In genomic region chr6:149962461-149963211, GRCh38 we compare ENCODE assay signal across 1 cellular context.
TF ChIP-seq lines count a peak whose summit lies in the region.

No MANE protein-coding gene starts in this region.

TF ChIP-seq in K562, 482 proteins besides CTCF, POLR2A, EP300 and RAD21 (continues in another document):
- TF ChIP-seq, protein P1, sequence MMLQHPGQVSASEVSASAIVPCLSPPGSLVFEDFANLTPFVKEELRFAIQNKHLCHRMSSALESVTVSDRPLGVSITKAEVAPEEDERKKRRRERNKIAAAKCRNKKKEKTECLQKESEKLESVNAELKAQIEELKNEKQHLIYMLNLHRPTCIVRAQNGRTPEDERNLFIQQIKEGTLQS (IDR thresholded peaks at IDR 0.05): no peak
- TF ChIP-seq, protein P1 (CRISPR knock-in tag; conservative IDR thresholded peaks at IDR 0.05): no peak
- no peak for TF ChIP-seq RREB1 (CRISPR knock-in tag; IDR thresholded peaks at IDR 0.05)
- peak; percentile 20; the same call in 1 of the 2 replicates for TF ChIP-seq ZBTB7A (IDR thresholded peaks at IDR 0.05; ENCODE audit: borderline replicate concordance, control insufficient read depth, low read depth, low read length)
- no peak for TF ChIP-seq MAFF (IDR thresholded peaks at IDR 0.05; ENCODE audit: low read length)
- no peak for TF ChIP-seq CSDE1 (IDR thresholded peaks at IDR 0.05)
- no peak for TF ChIP-seq FOXJ3 (CRISPR knock-in tag; IDR thresholded peaks at IDR 0.05)
- TF ChIP-seq, protein P2, sequence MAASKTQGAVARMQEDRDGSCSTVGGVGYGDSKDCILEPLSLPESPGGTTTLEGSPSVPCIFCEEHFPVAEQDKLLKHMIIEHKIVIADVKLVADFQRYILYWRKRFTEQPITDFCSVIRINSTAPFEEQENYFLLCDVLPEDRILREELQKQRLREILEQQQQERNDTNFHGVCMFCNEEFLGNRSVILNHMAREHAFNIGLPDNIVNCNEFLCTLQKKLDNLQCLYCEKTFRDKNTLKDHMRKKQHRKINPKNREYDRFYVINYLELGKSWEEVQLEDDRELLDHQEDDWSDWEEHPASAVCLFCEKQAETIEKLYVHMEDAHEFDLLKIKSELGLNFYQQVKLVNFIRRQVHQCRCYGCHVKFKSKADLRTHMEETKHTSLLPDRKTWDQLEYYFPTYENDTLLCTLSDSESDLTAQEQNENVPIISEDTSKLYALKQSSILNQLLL (CRISPR knock-in tag; IDR thresholded peaks at IDR 0.05; ENCODE audit: borderline replicate concordance): no peak
- TF ChIP-seq CBX8 (IDR thresholded peaks at IDR 0.05; ENCODE audit: borderline replicate concordance, extremely low read depth, low read depth, low read length, poor library complexity, severe bottlenecking): no peak
- TF ChIP-seq ETV1 (tag; conservative IDR thresholded peaks at IDR 0.05; ENCODE audit: low read depth): no peak
- no peak for TF ChIP-seq ZNF609 (CRISPR knock-in tag; IDR thresholded peaks at IDR 0.05; ENCODE audit: borderline replicate concordance)
- 0 out of 2 replicates have a peak, but pooled peaks have one; percentile 22 for TF ChIP-seq ZNF143 (CRISPR knock-in tag; IDR thresholded peaks at IDR 0.05)
- no peak for TF ChIP-seq CREB1 (IDR thresholded peaks at IDR 0.05)
- 0 out of 2 replicates have a peak, but pooled peaks have one; percentile 18 for TF ChIP-seq CREB1 (CRISPR knock-in tag; IDR thresholded peaks at IDR 0.05)
- TF ChIP-seq, protein P3, sequence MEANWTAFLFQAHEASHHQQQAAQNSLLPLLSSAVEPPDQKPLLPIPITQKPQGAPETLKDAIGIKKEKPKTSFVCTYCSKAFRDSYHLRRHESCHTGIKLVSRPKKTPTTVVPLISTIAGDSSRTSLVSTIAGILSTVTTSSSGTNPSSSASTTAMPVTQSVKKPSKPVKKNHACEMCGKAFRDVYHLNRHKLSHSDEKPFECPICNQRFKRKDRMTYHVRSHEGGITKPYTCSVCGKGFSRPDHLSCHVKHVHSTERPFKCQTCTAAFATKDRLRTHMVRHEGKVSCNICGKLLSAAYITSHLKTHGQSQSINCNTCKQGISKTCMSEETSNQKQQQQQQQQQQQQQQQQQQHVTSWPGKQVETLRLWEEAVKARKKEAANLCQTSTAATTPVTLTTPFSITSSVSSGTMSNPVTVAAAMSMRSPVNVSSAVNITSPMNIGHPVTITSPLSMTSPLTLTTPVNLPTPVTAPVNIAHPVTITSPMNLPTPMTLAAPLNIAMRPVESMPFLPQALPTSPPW (CRISPR knock-in tag; IDR thresholded peaks at IDR 0.05): no peak
- no peak for TF ChIP-seq HNRNPLL (IDR thresholded peaks at IDR 0.05; ENCODE audit: low read depth, low read length, poor library complexity, severe bottlenecking)
- no peak for TF ChIP-seq POLR2B (IDR thresholded peaks at IDR 0.05; ENCODE audit: low read depth, partially characterized antibody)
- TF ChIP-seq JUND (IDR thresholded peaks at IDR 0.05; ENCODE audit: borderline replicate concordance, low read depth, low read length): peak; percentile 46; the same call in 1 of the 2 replicates
- no peak for TF ChIP-seq JUND (tag; IDR thresholded peaks at IDR 0.05; ENCODE audit: borderline replicate concordance, low read depth, low read length)
- TF ChIP-seq MGA (IDR thresholded peaks at IDR 0.05): no peak
- TF ChIP-seq MAFG (tag; conservative IDR thresholded peaks at IDR 0.05): no peak
- no peak for TF ChIP-seq BRF2 (IDR thresholded peaks at IDR 0.05; ENCODE audit: borderline replicate concordance, insufficient read depth, insufficient read length)
- no peak for TF ChIP-seq ZNF232 (CRISPR knock-in tag; IDR thresholded peaks at IDR 0.05)
